ENCODE assay signal across 12 cellular contexts in the genomic region with DNA sequence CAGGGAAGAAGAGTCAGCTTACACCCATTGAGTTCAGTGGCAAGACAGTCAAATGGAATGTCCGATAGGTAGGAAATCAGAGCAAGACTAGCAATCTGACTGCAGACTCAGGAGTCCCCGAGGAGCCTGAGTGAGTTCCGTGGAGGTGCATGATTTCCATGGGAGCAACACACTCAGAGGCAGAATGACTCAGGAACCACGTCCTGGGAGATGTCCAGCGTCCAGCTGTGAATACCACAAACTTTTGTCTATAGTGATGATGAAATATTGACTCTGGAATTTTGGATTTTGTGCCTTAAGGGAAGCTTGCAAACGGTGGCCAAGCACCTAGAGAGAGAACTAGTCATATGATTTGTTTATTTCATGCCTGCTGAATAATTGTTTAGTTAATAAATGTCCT.
DNase-seq lines count a peak whose midpoint lies in the region; ATAC-seq and TF ChIP-seq lines count a peak whose summit lies in the region.
"Had no signal": no experiment of that assay in that cellular context is flagged by ENCODE, and none has a peak within 500 bp of the region (broad histone marks: within the 10 kb centered on the region; RNA-seq: fewer than 3 reads in every experiment).

No MANE protein-coding gene starts in this region.

- POLR2A ChIA-PET in activated CD4-positive, alpha-beta T cell treated with anti-CD3 and anti-CD28 coated beads for 36 hours (lab: Charles Lee), result interaction anchor here (0.6 kb wide), 1 partner anchor 49 kb away, joined by 5 read pairs; no protein-coding TSS in a partner anchor
- POLR2A ChIA-PET in activated CD4-positive, alpha-beta memory T cell treated with anti-CD3 and anti-CD28 coated beads for 36 hours (lab: Charles Lee), result no interaction called here

- H3K27ac Mint-ChIP-seq in activated naive CD8-positive, alpha-beta T cell treated with anti-CD3 and anti-CD28 coated beads for 36 hours, result no peak overlapping the region
- H3K27ac Mint-ChIP-seq in activated CD4-positive, alpha-beta T cell treated with anti-CD3 and anti-CD28 coated beads for 36 hours, result no peak overlapping the region
- H3K27ac Mint-ChIP-seq in activated CD4-positive, alpha-beta memory T cell treated with anti-CD3 and anti-CD28 coated beads for 36 hours, result no peak overlapping the region
- H3K27ac Mint-ChIP-seq: activated naive CD4-positive, alpha-beta T cell treated with anti-CD3 and anti-CD28 coated beads for 36 hours had no signal

- H3K36me3 ChIP-seq in thoracic aorta, result no peaks in the 10 kb centered on the region

- H3K27me3 Mint-ChIP-seq in activated naive CD8-positive, alpha-beta T cell treated with anti-CD3 and anti-CD28 coated beads for 36 hours, result peaks cover 18% of the 10 kb centered on the region
- H3K27me3 Mint-ChIP-seq in activated CD4-positive, alpha-beta T cell treated with anti-CD3 and anti-CD28 coated beads for 36 hours, result peaks cover 6% of the 10 kb centered on the region
- H3K27me3 Mint-ChIP-seq in activated CD4-positive, alpha-beta memory T cell treated with anti-CD3 and anti-CD28 coated beads for 36 hours, result peaks cover 3% of the 10 kb centered on the region

- no peak overlapping the region for H3K27ac ChIP-seq in thoracic aorta
- H3K27ac ChIP-seq: KMS-11 had no signal

- no peak for TF ChIP-seq CTCF in HFF-Myc (IDR thresholded peaks at IDR 0.05; ENCODE audit: low read depth, low read length, missing control alignments)
- no peak for TF ChIP-seq CTCF in thoracic aorta (IDR thresholded peaks at IDR 0.05)

- ATAC-seq in left ventricle myocardium superior (peak; percentile 64), thoracic aorta (ENCODE audit: insufficient number of reproducible peaks, low FRiP score, low read depth) (no peak)
- ATAC-seq in activated CD4-positive, alpha-beta T cell treated with anti-CD3 and anti-CD28 coated beads for 36 hours, result no peak
- ATAC-seq: esophagus mucosa had no signal

- H3K4me1 Mint-ChIP-seq in activated naive CD8-positive, alpha-beta T cell treated with anti-CD3 and anti-CD28 coated beads for 36 hours, result peaks cover 8% of the 10 kb centered on the region
- peaks cover 25% of the 10 kb centered on the region for H3K4me1 Mint-ChIP-seq in activated CD4-positive, alpha-beta T cell treated with anti-CD3 and anti-CD28 coated beads for 36 hours
- peaks cover 14% of the 10 kb centered on the region for H3K4me1 Mint-ChIP-seq in activated CD4-positive, alpha-beta memory T cell treated with anti-CD3 and anti-CD28 coated beads for 36 hours (ENCODE audit: low read depth)

- H3K9me3 ChIP-seq in thoracic aorta, result no peaks in the 10 kb centered on the region

- H3K4me1 ChIP-seq in thoracic aorta (ENCODE audit: control insufficient read depth in 1 of 2, low read depth in 2 of 2), result peaks cover 0 to 32% of the 10 kb centered on the region in 2 donors

- intact Hi-C loops in left ventricle myocardium superior (cut with micrococcal nuclease), result loop anchor here (10.0 kb wide), 1 partner anchor 288 kb away; no protein-coding TSS in a partner anchor
- intact Hi-C loops in activated CD4-positive, alpha-beta T cell treated with anti-CD3 and anti-CD28 coated beads for 36 hours (cut with DNase I, micrococcal nuclease), result no loop called here
- intact Hi-C loops in activated CD4-positive, alpha-beta memory T cell treated with anti-CD3 and anti-CD28 coated beads for 36 hours (cut with micrococcal nuclease), result loop anchor here (10.0 kb wide), 1 partner anchor 308 kb away; no protein-coding TSS in a partner anchor

- H3K4me3 ChIP-seq in HFF-Myc (replicated peaks; ENCODE audit: low read depth, low read length), result no peak overlapping the region
- H3K4me3 ChIP-seq in thoracic aorta, result no peak overlapping the region

- no peaks in the 10 kb centered on the region for H3K9me3 Mint-ChIP-seq in activated naive CD8-positive, alpha-beta T cell treated with anti-CD3 and anti-CD28 coated beads for 36 hours
- no peaks in the 10 kb centered on the region for H3K9me3 Mint-ChIP-seq in activated CD4-positive, alpha-beta T cell treated with anti-CD3 and anti-CD28 coated beads for 36 hours (ENCODE audit: low read depth)
- H3K9me3 Mint-ChIP-seq in activated CD4-positive, alpha-beta memory T cell treated with anti-CD3 and anti-CD28 coated beads for 36 hours, result no peaks in the 10 kb centered on the region
- H3K9me3 Mint-ChIP-seq: activated naive CD4-positive, alpha-beta T cell treated with anti-CD3 and anti-CD28 coated beads for 36 hours had no signal

- H3K27me3 ChIP-seq in thoracic aorta (replicated peaks; ENCODE audit: insufficient read depth), result no peaks in the 10 kb centered on the region

- H3K36me3 Mint-ChIP-seq in activated naive CD8-positive, alpha-beta T cell treated with anti-CD3 and anti-CD28 coated beads for 36 hours, result no peaks in the 10 kb centered on the region
- H3K36me3 Mint-ChIP-seq in activated CD4-positive, alpha-beta T cell treated with anti-CD3 and anti-CD28 coated beads for 36 hours (ENCODE audit: low read depth), result no peaks in the 10 kb centered on the region
- H3K36me3 Mint-ChIP-seq in activated CD4-positive, alpha-beta memory T cell treated with anti-CD3 and anti-CD28 coated beads for 36 hours, result no peaks in the 10 kb centered on the region

- H3K4me3 Mint-ChIP-seq in activated naive CD8-positive, alpha-beta T cell treated with anti-CD3 and anti-CD28 coated beads for 36 hours, result no peak overlapping the region
- no peak overlapping the region for H3K4me3 Mint-ChIP-seq in activated CD4-positive, alpha-beta T cell treated with anti-CD3 and anti-CD28 coated beads for 36 hours
- H3K4me3 Mint-ChIP-seq in activated CD4-positive, alpha-beta memory T cell treated with anti-CD3 and anti-CD28 coated beads for 36 hours, result no peak overlapping the region
- H3K4me3 Mint-ChIP-seq: activated naive CD4-positive, alpha-beta T cell treated with anti-CD3 and anti-CD28 coated beads for 36 hours had no signal

- CTCF ChIA-PET in activated CD4-positive, alpha-beta T cell treated with anti-CD3 and anti-CD28 coated beads for 36 hours (lab: Charles Lee), result no interaction called here
- CTCF ChIA-PET in activated CD4-positive, alpha-beta memory T cell treated with anti-CD3 and anti-CD28 coated beads for 36 hours (lab: Charles Lee), result interaction anchor here (0.9 to 2.2 kb wide), 2 partner anchors 8 to 403 kb away, joined by 3 to 6 read pairs; no protein-coding TSS in a partner anchor

- peak; percentile 67 for DNase-seq in HFF-Myc (ENCODE audit: extremely low read depth, low read depth)
- peak; percentile 83 for DNase-seq in amniotic epithelial cell (ENCODE audit: low read depth)
- peak; percentile 69 for DNase-seq in left ventricle myocardium superior
- DNase-seq in thoracic aorta (ENCODE audit: low spot score), result peak; percentile 15
- no peak for DNase-seq in activated CD8-positive, alpha-beta memory T cell treated with anti-CD3 and anti-CD28 coated beads, Interleukin-2, amount 50 U/mL, for 48 hours
- DNase-seq in activated naive CD8-positive, alpha-beta T cell treated with anti-CD3 and anti-CD28 coated beads for 36 hours, result no peak
- no peak for DNase-seq in activated CD4-positive, alpha-beta T cell treated with anti-CD3 and anti-CD28 coated beads for 36 hours
- DNase-seq in activated CD4-positive, alpha-beta memory T cell treated with anti-CD3 and anti-CD28 coated beads for 36 hours, result no peak
- DNase-seq: activated naive CD4-positive, alpha-beta T cell treated with anti-CD3 and anti-CD28 coated beads for 36 hours; NCI-H774 had no signal

Comparison
In these comparisons a context has a peak if more than half of its experiments do, and no peak if none do; other contexts are left out.
1. DNase-seq: peak in HFF-Myc (single experiment), amniotic epithelial cell (single experiment), left ventricle myocardium superior (single experiment) and thoracic aorta (single experiment); none in activated CD8-positive, alpha-beta memory T cell treated with anti-CD3 and anti-CD28 coated beads, Interleukin-2, amount 50 U/mL, for 48 hours (single experiment), activated naive CD8-positive, alpha-beta T cell treated with anti-CD3 and anti-CD28 coated beads for 36 hours (single experiment), activated CD4-positive, alpha-beta T cell treated with anti-CD3 and anti-CD28 coated beads for 36 hours (single experiment) and activated CD4-positive, alpha-beta memory T cell treated with anti-CD3 and anti-CD28 coated beads for 36 hours (single experiment).
2. intact Hi-C loops: an anchor here in left ventricle myocardium superior (10.0 kb wide) and activated CD4-positive, alpha-beta memory T cell treated with anti-CD3 and anti-CD28 coated beads for 36 hours (10.0 kb wide); none called in activated CD4-positive, alpha-beta T cell treated with anti-CD3 and anti-CD28 coated beads for 36 hours.